Comparison of ENCODE assay signal across 1 cellular context in genomic region chr2:143177081-143177786, GRCh38.
TF ChIP-seq lines count a peak whose summit lies in the region.

No MANE protein-coding gene starts in this region.

TF ChIP-seq in SK-N-SH, 30 proteins besides CTCF, POLR2A, EP300 and RAD21 (continued from another document):
- TF ChIP-seq REST (IDR thresholded peaks at IDR 0.05; ENCODE audit: low read depth, low read length) = no peak
- no peak for TF ChIP-seq MXI1 (IDR thresholded peaks at IDR 0.05; ENCODE audit: low read depth, low read length)
- no peak for TF ChIP-seq ELF1 (IDR thresholded peaks at IDR 0.05)
- no peak for TF ChIP-seq USF2 (IDR thresholded peaks at IDR 0.05; ENCODE audit: borderline replicate concordance, low read depth, low read length)
TF ChIP-seq in SK-N-SH: peak in this region for 0.
